Comparison of ENCODE assay signal across 8 cellular contexts in the genomic region with DNA sequence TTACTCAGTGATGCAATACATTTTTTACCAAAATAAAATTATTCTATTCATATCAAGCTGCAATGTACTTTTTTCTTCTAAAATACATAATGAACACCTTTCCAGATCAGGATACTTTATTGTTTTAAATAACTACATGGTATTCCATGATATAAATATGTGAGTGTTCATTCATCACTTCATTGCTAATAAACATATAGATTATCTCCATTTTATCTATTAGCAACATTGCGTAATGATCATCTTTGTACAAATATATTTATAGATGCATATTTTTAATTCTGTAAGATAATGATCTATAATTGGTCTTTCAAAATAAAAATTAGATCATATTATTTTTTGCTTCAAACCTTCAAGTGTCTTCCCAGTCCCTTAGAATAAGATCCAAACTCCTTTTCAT.
"Had no signal": no experiment of that assay in that cellular context is flagged by ENCODE, and none has a peak within 500 bp of the region (broad histone marks: within the 10 kb centered on the region; RNA-seq: fewer than 3 reads in every experiment).

No MANE protein-coding gene starts in this region.

- H3K27ac Mint-ChIP-seq: IgD-negative memory B cell had no signal

- H3K4me3 Mint-ChIP-seq: IgD-negative memory B cell had no signal

- H3K4me3 ChIP-seq: K562 had no signal

- H3K9ac ChIP-seq: KMS-11 had no signal

- H3K27me3 Mint-ChIP-seq: IgD-negative memory B cell had no signal

- ATAC-seq: K562 had no signal

- H3K4me2 ChIP-seq: KMS-11 had no signal

- H3K36me3 Mint-ChIP-seq: IgD-negative memory B cell had no signal

- DNase-seq: Kasumi-1, KBM-7, KG1 had no signal

- H3K4me1 Mint-ChIP-seq: IgD-negative memory B cell had no signal

- H3K27ac ChIP-seq: HL-60, KMS-11 had no signal

- FAIRE-seq: HTR-8/SVneo, K562 had no signal
